In the genomic region with DNA sequence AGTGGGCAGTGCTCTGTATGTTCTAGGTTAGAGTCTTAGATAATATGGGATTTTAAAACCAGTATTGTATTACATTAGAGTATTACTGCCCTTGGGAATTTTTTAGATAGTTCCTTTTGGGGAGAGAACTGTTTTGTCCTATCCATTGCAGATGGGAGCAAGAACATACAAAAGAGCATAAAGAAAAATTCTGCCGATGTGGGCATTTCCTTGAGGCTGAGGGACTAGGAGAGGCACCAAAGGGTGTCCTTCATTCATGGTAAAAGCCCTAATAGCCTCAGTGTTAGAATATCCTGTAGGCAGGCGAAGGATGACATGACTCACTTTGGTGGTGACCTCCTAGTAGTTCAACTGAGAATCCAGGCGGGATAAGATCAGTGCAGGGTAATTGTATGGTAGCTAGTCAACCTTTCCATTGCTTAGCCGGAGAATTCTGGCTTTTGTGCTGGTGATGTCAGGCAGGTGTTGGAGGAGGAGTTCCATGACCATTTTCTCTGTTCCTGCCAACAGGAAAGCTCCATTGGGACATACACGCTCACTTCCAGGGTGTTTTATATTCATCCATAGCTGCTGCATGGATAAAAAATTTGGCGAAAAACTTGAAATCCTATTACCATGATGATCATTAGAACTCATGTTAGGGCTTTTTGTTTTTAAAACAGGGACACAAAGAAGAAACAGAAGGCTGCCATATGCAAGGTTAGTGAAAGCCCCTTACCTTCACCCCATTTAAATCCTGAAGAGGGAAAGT, we compare ENCODE assay signal across 1 cellular context.
A peak's percentile ranks its signal among the peaks of the same experiment; 100 is the strongest.
TF ChIP-seq lines count a peak whose summit lies in the region.

No MANE protein-coding gene starts in this region.

TF ChIP-seq in K562, 482 proteins besides CTCF, POLR2A, EP300 and RAD21 (continued from another document and continues in another):
- TF ChIP-seq CBFA2T3 (IDR thresholded peaks at IDR 0.05) (peak; percentile 47; the same call in 1 of the 2 replicates), ELF2 (CRISPR knock-in tag; IDR thresholded peaks at IDR 0.05) (no peak), JUNB (CRISPR knock-in tag; conservative IDR thresholded peaks at IDR 0.05) (no peak), POU5F1 (IDR thresholded peaks at IDR 0.05; ENCODE audit: borderline replicate concordance, low read depth, low read length, partially characterized antibody) (no peak), HNRNPH1 (optimal IDR thresholded peaks at IDR 0.05; ENCODE audit: low read depth, low read length) (no peak), HDAC2 (IDR thresholded peaks at IDR 0.05) (peak; percentile 71; the same call in 1 of the 2 replicates), SMARCE1 (IDR thresholded peaks at IDR 0.05) (peak; percentile 94), TCF3 (CRISPR knock-in tag; IDR thresholded peaks at IDR 0.05) (no peak), TAF15 (IDR thresholded peaks at IDR 0.05; ENCODE audit: low read depth, low read length) (no peak), ZFX (CRISPR knock-in tag; IDR thresholded peaks at IDR 0.05) (no peak), HSF4 (CRISPR knock-in tag; IDR thresholded peaks at IDR 0.05; ENCODE audit: borderline replicate concordance) (no peak), HDGF (IDR thresholded peaks at IDR 0.05) (no peak), ZBED1 (IDR thresholded peaks at IDR 0.05) (no peak), TSC22D4 (tag; IDR thresholded peaks at IDR 0.05) (no peak), HCFC1 (IDR thresholded peaks at IDR 0.05; ENCODE audit: low read depth, low read length) (no peak), SRSF9 (IDR thresholded peaks at IDR 0.05; ENCODE audit: borderline replicate concordance, low read depth, low read length) (no peak), TEAD1 (CRISPR knock-in tag; IDR thresholded peaks at IDR 0.05) (0 out of 4 replicates have a peak, but pooled peaks of 1 of the 2 experiments have one; percentile 33), MTA3 (IDR thresholded peaks at IDR 0.05; ENCODE audit: borderline replicate concordance) (no peak), POLR2AphosphoS5 (IDR thresholded peaks at IDR 0.05; ENCODE audit: control insufficient read depth, insufficient read depth, low read depth, low read length) (no peak), TAF1 (IDR thresholded peaks at IDR 0.05; ENCODE audit: control insufficient read depth, extremely low read depth, insufficient read depth, low read length, severe bottlenecking) (no peak), POLR2G (IDR thresholded peaks at IDR 0.05; ENCODE audit: low read depth, low read length) (no peak), NR2F6 (CRISPR knock-in tag; IDR thresholded peaks at IDR 0.05) (no peak), ZSCAN32 (CRISPR knock-in tag; IDR thresholded peaks at IDR 0.05) (no peak)
- TF ChIP-seq, protein P1, sequence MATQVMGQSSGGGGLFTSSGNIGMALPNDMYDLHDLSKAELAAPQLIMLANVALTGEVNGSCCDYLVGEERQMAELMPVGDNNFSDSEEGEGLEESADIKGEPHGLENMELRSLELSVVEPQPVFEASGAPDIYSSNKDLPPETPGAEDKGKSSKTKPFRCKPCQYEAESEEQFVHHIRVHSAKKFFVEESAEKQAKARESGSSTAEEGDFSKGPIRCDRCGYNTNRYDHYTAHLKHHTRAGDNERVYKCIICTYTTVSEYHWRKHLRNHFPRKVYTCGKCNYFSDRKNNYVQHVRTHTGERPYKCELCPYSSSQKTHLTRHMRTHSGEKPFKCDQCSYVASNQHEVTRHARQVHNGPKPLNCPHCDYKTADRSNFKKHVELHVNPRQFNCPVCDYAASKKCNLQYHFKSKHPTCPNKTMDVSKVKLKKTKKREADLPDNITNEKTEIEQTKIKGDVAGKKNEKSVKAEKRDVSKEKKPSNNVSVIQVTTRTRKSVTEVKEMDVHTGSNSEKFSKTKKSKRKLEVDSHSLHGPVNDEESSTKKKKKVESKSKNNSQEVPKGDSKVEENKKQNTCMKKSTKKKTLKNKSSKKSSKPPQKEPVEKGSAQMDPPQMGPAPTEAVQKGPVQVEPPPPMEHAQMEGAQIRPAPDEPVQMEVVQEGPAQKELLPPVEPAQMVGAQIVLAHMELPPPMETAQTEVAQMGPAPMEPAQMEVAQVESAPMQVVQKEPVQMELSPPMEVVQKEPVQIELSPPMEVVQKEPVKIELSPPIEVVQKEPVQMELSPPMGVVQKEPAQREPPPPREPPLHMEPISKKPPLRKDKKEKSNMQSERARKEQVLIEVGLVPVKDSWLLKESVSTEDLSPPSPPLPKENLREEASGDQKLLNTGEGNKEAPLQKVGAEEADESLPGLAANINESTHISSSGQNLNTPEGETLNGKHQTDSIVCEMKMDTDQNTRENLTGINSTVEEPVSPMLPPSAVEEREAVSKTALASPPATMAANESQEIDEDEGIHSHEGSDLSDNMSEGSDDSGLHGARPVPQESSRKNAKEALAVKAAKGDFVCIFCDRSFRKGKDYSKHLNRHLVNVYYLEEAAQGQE (CRISPR knock-in tag; IDR thresholded peaks at IDR 0.05; ENCODE audit: low read depth) = no peak
- TF ChIP-seq, protein P2, sequence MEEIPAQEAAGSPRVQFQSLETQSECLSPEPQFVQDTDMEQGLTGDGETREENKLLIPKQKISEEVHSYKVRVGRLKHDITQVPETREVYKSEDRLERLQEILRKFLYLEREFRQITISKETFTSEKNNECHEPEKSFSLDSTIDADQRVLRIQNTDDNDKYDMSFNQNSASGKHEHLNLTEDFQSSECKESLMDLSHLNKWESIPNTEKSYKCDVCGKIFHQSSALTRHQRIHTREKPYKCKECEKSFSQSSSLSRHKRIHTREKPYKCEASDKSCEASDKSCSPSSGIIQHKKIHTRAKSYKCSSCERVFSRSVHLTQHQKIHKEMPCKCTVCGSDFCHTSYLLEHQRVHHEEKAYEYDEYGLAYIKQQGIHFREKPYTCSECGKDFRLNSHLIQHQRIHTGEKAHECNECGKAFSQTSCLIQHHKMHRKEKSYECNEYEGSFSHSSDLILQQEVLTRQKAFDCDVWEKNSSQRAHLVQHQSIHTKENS (CRISPR knock-in tag; IDR thresholded peaks at IDR 0.05) = no peak
- TF ChIP-seq, protein P3, sequence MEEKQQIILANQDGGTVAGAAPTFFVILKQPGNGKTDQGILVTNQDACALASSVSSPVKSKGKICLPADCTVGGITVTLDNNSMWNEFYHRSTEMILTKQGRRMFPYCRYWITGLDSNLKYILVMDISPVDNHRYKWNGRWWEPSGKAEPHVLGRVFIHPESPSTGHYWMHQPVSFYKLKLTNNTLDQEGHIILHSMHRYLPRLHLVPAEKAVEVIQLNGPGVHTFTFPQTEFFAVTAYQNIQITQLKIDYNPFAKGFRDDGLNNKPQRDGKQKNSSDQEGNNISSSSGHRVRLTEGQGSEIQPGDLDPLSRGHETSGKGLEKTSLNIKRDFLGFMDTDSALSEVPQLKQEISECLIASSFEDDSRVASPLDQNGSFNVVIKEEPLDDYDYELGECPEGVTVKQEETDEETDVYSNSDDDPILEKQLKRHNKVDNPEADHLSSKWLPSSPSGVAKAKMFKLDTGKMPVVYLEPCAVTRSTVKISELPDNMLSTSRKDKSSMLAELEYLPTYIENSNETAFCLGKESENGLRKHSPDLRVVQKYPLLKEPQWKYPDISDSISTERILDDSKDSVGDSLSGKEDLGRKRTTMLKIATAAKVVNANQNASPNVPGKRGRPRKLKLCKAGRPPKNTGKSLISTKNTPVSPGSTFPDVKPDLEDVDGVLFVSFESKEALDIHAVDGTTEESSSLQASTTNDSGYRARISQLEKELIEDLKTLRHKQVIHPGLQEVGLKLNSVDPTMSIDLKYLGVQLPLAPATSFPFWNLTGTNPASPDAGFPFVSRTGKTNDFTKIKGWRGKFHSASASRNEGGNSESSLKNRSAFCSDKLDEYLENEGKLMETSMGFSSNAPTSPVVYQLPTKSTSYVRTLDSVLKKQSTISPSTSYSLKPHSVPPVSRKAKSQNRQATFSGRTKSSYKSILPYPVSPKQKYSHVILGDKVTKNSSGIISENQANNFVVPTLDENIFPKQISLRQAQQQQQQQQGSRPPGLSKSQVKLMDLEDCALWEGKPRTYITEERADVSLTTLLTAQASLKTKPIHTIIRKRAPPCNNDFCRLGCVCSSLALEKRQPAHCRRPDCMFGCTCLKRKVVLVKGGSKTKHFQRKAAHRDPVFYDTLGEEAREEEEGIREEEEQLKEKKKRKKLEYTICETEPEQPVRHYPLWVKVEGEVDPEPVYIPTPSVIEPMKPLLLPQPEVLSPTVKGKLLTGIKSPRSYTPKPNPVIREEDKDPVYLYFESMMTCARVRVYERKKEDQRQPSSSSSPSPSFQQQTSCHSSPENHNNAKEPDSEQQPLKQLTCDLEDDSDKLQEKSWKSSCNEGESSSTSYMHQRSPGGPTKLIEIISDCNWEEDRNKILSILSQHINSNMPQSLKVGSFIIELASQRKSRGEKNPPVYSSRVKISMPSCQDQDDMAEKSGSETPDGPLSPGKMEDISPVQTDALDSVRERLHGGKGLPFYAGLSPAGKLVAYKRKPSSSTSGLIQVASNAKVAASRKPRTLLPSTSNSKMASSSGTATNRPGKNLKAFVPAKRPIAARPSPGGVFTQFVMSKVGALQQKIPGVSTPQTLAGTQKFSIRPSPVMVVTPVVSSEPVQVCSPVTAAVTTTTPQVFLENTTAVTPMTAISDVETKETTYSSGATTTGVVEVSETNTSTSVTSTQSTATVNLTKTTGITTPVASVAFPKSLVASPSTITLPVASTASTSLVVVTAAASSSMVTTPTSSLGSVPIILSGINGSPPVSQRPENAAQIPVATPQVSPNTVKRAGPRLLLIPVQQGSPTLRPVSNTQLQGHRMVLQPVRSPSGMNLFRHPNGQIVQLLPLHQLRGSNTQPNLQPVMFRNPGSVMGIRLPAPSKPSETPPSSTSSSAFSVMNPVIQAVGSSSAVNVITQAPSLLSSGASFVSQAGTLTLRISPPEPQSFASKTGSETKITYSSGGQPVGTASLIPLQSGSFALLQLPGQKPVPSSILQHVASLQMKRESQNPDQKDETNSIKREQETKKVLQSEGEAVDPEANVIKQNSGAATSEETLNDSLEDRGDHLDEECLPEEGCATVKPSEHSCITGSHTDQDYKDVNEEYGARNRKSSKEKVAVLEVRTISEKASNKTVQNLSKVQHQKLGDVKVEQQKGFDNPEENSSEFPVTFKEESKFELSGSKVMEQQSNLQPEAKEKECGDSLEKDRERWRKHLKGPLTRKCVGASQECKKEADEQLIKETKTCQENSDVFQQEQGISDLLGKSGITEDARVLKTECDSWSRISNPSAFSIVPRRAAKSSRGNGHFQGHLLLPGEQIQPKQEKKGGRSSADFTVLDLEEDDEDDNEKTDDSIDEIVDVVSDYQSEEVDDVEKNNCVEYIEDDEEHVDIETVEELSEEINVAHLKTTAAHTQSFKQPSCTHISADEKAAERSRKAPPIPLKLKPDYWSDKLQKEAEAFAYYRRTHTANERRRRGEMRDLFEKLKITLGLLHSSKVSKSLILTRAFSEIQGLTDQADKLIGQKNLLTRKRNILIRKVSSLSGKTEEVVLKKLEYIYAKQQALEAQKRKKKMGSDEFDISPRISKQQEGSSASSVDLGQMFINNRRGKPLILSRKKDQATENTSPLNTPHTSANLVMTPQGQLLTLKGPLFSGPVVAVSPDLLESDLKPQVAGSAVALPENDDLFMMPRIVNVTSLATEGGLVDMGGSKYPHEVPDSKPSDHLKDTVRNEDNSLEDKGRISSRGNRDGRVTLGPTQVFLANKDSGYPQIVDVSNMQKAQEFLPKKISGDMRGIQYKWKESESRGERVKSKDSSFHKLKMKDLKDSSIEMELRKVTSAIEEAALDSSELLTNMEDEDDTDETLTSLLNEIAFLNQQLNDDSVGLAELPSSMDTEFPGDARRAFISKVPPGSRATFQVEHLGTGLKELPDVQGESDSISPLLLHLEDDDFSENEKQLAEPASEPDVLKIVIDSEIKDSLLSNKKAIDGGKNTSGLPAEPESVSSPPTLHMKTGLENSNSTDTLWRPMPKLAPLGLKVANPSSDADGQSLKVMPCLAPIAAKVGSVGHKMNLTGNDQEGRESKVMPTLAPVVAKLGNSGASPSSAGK (IDR thresholded peaks at IDR 0.05) = no peak
- TF ChIP-seq, protein P4, sequence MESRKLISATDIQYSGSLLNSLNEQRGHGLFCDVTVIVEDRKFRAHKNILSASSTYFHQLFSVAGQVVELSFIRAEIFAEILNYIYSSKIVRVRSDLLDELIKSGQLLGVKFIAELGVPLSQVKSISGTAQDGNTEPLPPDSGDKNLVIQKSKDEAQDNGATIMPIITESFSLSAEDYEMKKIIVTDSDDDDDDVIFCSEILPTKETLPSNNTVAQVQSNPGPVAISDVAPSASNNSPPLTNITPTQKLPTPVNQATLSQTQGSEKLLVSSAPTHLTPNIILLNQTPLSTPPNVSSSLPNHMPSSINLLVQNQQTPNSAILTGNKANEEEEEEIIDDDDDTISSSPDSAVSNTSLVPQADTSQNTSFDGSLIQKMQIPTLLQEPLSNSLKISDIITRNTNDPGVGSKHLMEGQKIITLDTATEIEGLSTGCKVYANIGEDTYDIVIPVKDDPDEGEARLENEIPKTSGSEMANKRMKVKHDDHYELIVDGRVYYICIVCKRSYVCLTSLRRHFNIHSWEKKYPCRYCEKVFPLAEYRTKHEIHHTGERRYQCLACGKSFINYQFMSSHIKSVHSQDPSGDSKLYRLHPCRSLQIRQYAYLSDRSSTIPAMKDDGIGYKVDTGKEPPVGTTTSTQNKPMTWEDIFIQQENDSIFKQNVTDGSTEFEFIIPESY (CRISPR knock-in tag; IDR thresholded peaks at IDR 0.05) = no peak
- TF ChIP-seq, protein P5, sequence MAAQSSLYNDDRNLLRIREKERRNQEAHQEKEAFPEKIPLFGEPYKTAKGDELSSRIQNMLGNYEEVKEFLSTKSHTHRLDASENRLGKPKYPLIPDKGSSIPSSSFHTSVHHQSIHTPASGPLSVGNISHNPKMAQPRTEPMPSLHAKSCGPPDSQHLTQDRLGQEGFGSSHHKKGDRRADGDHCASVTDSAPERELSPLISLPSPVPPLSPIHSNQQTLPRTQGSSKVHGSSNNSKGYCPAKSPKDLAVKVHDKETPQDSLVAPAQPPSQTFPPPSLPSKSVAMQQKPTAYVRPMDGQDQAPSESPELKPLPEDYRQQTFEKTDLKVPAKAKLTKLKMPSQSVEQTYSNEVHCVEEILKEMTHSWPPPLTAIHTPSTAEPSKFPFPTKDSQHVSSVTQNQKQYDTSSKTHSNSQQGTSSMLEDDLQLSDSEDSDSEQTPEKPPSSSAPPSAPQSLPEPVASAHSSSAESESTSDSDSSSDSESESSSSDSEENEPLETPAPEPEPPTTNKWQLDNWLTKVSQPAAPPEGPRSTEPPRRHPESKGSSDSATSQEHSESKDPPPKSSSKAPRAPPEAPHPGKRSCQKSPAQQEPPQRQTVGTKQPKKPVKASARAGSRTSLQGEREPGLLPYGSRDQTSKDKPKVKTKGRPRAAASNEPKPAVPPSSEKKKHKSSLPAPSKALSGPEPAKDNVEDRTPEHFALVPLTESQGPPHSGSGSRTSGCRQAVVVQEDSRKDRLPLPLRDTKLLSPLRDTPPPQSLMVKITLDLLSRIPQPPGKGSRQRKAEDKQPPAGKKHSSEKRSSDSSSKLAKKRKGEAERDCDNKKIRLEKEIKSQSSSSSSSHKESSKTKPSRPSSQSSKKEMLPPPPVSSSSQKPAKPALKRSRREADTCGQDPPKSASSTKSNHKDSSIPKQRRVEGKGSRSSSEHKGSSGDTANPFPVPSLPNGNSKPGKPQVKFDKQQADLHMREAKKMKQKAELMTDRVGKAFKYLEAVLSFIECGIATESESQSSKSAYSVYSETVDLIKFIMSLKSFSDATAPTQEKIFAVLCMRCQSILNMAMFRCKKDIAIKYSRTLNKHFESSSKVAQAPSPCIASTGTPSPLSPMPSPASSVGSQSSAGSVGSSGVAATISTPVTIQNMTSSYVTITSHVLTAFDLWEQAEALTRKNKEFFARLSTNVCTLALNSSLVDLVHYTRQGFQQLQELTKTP (IDR thresholded peaks at IDR 0.05; ENCODE audit: low read depth in 1 of 2, partially characterized antibody in 2 of 2) = no peak
- TF ChIP-seq, protein P6, sequence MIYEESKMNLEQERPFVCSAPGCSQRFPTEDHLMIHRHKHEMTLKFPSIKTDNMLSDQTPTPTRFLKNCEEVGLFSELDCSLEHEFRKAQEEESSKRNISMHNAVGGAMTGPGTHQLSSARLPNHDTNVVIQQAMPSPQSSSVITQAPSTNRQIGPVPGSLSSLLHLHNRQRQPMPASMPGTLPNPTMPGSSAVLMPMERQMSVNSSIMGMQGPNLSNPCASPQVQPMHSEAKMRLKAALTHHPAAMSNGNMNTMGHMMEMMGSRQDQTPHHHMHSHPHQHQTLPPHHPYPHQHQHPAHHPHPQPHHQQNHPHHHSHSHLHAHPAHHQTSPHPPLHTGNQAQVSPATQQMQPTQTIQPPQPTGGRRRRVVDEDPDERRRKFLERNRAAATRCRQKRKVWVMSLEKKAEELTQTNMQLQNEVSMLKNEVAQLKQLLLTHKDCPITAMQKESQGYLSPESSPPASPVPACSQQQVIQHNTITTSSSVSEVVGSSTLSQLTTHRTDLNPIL (CRISPR knock-in tag; IDR thresholded peaks at IDR 0.05) = no peak
